ENCODE assay signal across 8 cellular contexts in the genomic region with DNA sequence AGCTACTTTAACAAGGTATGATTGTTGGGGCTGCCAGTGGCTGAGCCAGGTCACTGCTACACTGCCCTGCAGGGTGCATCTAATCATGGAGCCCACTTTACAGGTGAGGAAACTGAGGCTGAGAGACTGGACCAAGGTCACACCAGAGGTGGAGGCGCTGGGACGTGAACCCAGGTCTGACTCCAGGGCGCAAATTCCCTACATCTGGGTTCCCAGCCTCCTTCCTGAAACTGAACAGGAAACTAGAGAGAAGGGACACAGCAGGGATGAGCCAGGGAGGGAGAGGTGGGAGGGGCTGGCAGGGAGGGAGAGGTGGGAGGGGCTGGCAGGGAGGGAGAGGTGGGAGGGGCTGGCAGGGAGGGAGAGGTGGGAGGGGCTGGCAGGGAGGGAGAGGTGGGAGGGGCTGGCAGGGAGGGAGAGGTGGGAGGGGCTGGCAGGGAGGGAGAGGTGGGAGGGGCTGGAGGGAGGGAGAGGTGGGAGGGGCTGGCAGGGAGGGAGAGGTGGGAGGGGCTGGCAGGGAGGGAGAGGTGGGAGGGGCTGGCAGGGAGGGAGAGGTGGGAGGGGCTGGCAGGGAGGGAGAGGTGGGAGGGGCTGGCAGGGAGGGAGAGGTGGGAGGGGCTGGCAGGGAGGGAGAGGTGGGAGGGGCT. TPM values are rescaled to one million over a fixed set of nuclear protein-coding genes. Genes with fewer than 3 reads are reported as not detected.
DNase-seq lines count a peak whose midpoint lies in the region; ATAC-seq and TF ChIP-seq lines count a peak whose summit lies in the region.
"Not testable (repeated sequence)": the region's sequence is repeated elsewhere in the genome, so short reads cannot be mapped to it uniquely, and the experiment has no call there.

No MANE protein-coding gene starts in this region.

- H3K9me3 ChIP-seq in NT2/D1 (ENCODE audit: insufficient read depth, low read length); subcutaneous abdominal adipose tissue (ENCODE audit: control insufficient read depth in 5 of 5, low read length in 5 of 5): not testable (repeated sequence)

- not testable (repeated sequence) for H3K36me3 ChIP-seq in NT2/D1 (ENCODE audit: insufficient read depth, insufficient read length, low read length); subcutaneous abdominal adipose tissue (ENCODE audit: control insufficient read depth in 5 of 5, insufficient read depth in 5 of 5, low read length in 5 of 5)

- peak; percentile 16 for ATAC-seq in left ventricle myocardium superior

- H3K4me1 ChIP-seq in NT2/D1 (ENCODE audit: insufficient read depth, insufficient read length) (peaks cover 22% of the 10 kb centered on the region), subcutaneous abdominal adipose tissue (ENCODE audit: control insufficient read depth in 5 of 5, insufficient read depth in 5 of 5, low read length in 5 of 5) (peaks cover 0 to 66% (median 60%) of the 10 kb centered on the region in 5 donors)

- H3K4me3 ChIP-seq in NT2/D1 (ENCODE audit: insufficient read length, low read depth); subcutaneous abdominal adipose tissue (ENCODE audit: low read depth in 1 of 5, low read length in 5 of 5): not testable (repeated sequence)
- peak overlapping the region in 23 of 59 donors; percentile 3 to 59 (median 48) for H3K4me3 ChIP-seq in dorsolateral prefrontal cortex

- H3K36me3 Mint-ChIP-seq in nephron (ENCODE audit: low read depth) = not testable (repeated sequence)

- H3K4me1 Mint-ChIP-seq in nephron = peaks cover 23% of the 10 kb centered on the region

- not testable (repeated sequence) for H3K9me3 Mint-ChIP-seq in nephron

- H3K27me3 ChIP-seq in NT2/D1 (ENCODE audit: insufficient read depth, insufficient read length); dorsolateral prefrontal cortex; subcutaneous abdominal adipose tissue (ENCODE audit: control insufficient read depth in 5 of 5, insufficient read depth in 4 of 5, low read length in 5 of 5): not testable (repeated sequence)

- H3K27ac ChIP-seq in dorsolateral prefrontal cortex (peak overlapping the region in 49 of 59 donors; percentile 82 to 98 (median 95)), subcutaneous abdominal adipose tissue (ENCODE audit: low read depth, low read length) (peak overlapping the region; percentile 23)

- H3K9ac ChIP-seq in NT2/D1 (ENCODE audit: insufficient read length, low read depth); subcutaneous abdominal adipose tissue (ENCODE audit: low read length in 5 of 5): not testable (repeated sequence)

- H3K27me3 Mint-ChIP-seq in nephron (ENCODE audit: low read depth) = not testable (repeated sequence)

- H3K4me3 Mint-ChIP-seq in nephron = peak overlapping the region in 1 of 3 experiments; percentile 40

- in situ Hi-C loops in KBM-7 (cut with MboI; ENCODE audit: low pct_unique_long_range_greater_than_20kb, low sequenced_read_pairs) = not testable (repeated sequence)

- TF ChIP-seq CTCF in dorsolateral prefrontal cortex (IDR thresholded peaks at IDR 0.05 in 54 of 56, conservative IDR thresholded peaks at IDR 0.05 in 2 of 56; ENCODE audit: low read depth in 1 of 56, partially characterized antibody in 56 of 56); nephron (IDR thresholded peaks at IDR 0.05; ENCODE audit: unreplicated experiment in 3 of 3): not testable (repeated sequence)

- DNase-seq in CD1c-positive myeloid dendritic cell (ENCODE audit: extremely low spot score) (peak; percentile 13), KBM-7 (peak; percentile 42), NT2/D1 (ENCODE audit: low read depth, low spot score) (peak; percentile 58)
- DNase-seq in activated T-cell treated with anti-CD3 and anti-CD28 coated beads, Interleukin-2, amount 50 U/mL, for 48 hours = peak; percentile 32 to 34
- DNase-seq in dorsolateral prefrontal cortex, left ventricle myocardium superior: not testable (repeated sequence)

- H3K27ac Mint-ChIP-seq in nephron = peak overlapping the region in 2 of 3 experiments; percentile 80 to 83

- intact Hi-C loops in dorsolateral prefrontal cortex (cut with DNase I); left ventricle myocardium superior (cut with micrococcal nuclease): not testable (repeated sequence)

RNA-seq across cellular contexts. Expression of a gene that starts 7.9 kb away (rescaled TPM):
- total RNA-seq in dorsolateral prefrontal cortex = 100 to 1,000 TPM; 194 to 567 (median 327) TPM
- total RNA-seq in left ventricle myocardium superior = 92.9 TPM

RNA-seq across cellular contexts. Expression of a gene that starts 20.7 kb away (rescaled TPM):
- total RNA-seq in dorsolateral prefrontal cortex = 10 to 100 TPM; 19.4 to 82.0 (median 54.8) TPM
- 1.7 TPM for total RNA-seq in left ventricle myocardium superior

RNA-seq across cellular contexts. Expression of a gene that starts 27.8 kb away (rescaled TPM):
- total RNA-seq in dorsolateral prefrontal cortex = 10 to 100 TPM; 26.2 to 67.2 (median 41.0) TPM
- 21.4 TPM for total RNA-seq in left ventricle myocardium superior
